Comparison of ENCODE assay signal across 8 cellular contexts in the genomic region with DNA sequence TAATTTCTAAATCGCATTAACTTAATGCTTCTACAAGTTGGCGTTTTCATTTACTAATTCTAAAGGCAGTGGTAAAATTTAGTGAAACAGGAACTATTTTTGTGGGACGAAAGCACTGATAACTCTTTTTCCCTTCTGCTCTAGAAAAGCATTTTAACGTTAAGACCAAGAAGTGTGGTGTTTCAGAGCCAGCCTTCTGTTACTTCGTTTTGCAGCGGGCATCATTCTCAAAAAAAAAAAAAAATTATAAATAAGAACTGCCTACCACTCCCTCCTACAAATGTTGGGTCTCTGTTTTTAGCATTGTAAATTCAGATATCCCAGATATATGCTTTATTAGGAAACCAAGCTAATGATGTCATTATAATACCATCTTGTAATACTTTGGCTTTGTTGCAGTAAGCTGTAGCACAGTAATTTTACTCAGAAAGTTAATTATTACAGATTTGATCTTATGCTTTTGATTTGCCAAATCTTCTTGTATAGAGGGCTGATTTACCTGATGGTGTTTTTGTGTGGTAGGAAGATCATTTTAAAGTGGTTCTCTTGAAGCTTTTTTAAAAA. TPM values are rescaled to one million over a fixed set of nuclear protein-coding genes. Genes with fewer than 3 reads are reported as not detected.
DNase-seq lines count a peak whose midpoint lies in the region; TF ChIP-seq lines count a peak whose summit lies in the region.

No MANE protein-coding gene starts in this region.

- no peak overlapping the region for H2AFZ ChIP-seq in fibroblast of lung (ENCODE audit: low read length)

- peaks cover 3% of the 10 kb centered on the region for H3K27me3 ChIP-seq in fibroblast of lung (ENCODE audit: control insufficient read depth, insufficient read depth, low read length)

- peaks cover 1% of the 10 kb centered on the region for H4K20me1 ChIP-seq in fibroblast of lung (ENCODE audit: control insufficient read depth, extremely low read depth, insufficient read depth, low read length)

- no peaks in the 10 kb centered on the region for H3K4me1 ChIP-seq in fibroblast of lung (ENCODE audit: control insufficient read depth, extremely low read depth, insufficient read depth, low read length)

- H3K9me3 ChIP-seq in fibroblast of lung (ENCODE audit: control insufficient read depth, insufficient read depth, low read depth, low read length) = no peaks in the 10 kb centered on the region

- peak overlapping the region; percentile 96 for H3K27ac ChIP-seq in fibroblast of lung (ENCODE audit: insufficient read depth, low read length)

- H3K4me3 ChIP-seq in GM08714 (ENCODE audit: low read length) = peak overlapping the region; percentile 91
- H3K4me3 ChIP-seq in fibroblast of lung (replicated peaks in 1 of 4; ENCODE audit: control extremely low read depth in 1 of 4, insufficient read depth in 1 of 4, low read depth in 3 of 4, low read length in 4 of 4) = peak overlapping the region; percentile 85 to 98 (median 90)

- TF ChIP-seq CTCF in fibroblast of lung (conservative IDR thresholded peaks at IDR 0.05 in 1 of 2, IDR thresholded peaks at IDR 0.05 in 1 of 2; ENCODE audit: low read depth in 1 of 2, low read length in 2 of 2) = no peak

- H3K79me2 ChIP-seq in fibroblast of lung (ENCODE audit: control insufficient read depth, insufficient read depth, low read length) = peaks cover 50% of the 10 kb centered on the region

- H3K9ac ChIP-seq in fibroblast of lung (ENCODE audit: insufficient read depth, low read length) = peak overlapping the region; percentile 87

- peak overlapping the region; percentile 95 for H3K4me2 ChIP-seq in fibroblast of lung (ENCODE audit: extremely low read depth, insufficient read depth, low read length)

- H3K36me3 ChIP-seq in fibroblast of lung (ENCODE audit: control insufficient read depth, insufficient read depth, low read length) = no peaks in the 10 kb centered on the region

- DNase-seq in RPMI8226 (peak; percentile 13), fibroblast of lung (ENCODE audit: low read depth in 2 of 2) (peak in 1 of 2 donors; percentile 35), retina (peak; percentile 5), NCI-H187 (lab: John Stamatoyannopoulos, UW) (no peak), NCI-H1417 treated with DMSO at 0.1 percent for 48 hours (lab: John Stamatoyannopoulos, UW) (no peak), putamen (ENCODE audit: low spot score) (no peak), HK-2 (ENCODE audit: unreplicated experiment) (no peak)

RNA-seq across cellular contexts. Expression of a gene that starts 1.6 kb away (rescaled TPM):
- 75.0 and 77.8 TPM in 2 replicates for total RNA-seq in fibroblast of lung
- polyA plus RNA-seq in fibroblast of lung = 22.8 and 34.9 TPM in 2 replicates
- 16.4 and 26.6 TPM in 2 replicates for polyA plus RNA-seq in fibroblast of lung (2012)
- polyA minus RNA-seq in fibroblast of lung (ENCODE audit: low replicate concordance) = 16.2 and 17.7 TPM in 2 replicates

Comparison
In these comparisons a context has a peak if more than half of its experiments do, and no peak if none do; other contexts are left out.
1. DNase-seq: peak in RPMI8226 (single experiment) and retina (single experiment); none in NCI-H187 (0 of 2), NCI-H1417 treated with DMSO at 0.1 percent for 48 hours (single experiment), putamen (single experiment) and HK-2 (single experiment).